2 cellular contexts compared by ENCODE assay signal in the genomic region with DNA sequence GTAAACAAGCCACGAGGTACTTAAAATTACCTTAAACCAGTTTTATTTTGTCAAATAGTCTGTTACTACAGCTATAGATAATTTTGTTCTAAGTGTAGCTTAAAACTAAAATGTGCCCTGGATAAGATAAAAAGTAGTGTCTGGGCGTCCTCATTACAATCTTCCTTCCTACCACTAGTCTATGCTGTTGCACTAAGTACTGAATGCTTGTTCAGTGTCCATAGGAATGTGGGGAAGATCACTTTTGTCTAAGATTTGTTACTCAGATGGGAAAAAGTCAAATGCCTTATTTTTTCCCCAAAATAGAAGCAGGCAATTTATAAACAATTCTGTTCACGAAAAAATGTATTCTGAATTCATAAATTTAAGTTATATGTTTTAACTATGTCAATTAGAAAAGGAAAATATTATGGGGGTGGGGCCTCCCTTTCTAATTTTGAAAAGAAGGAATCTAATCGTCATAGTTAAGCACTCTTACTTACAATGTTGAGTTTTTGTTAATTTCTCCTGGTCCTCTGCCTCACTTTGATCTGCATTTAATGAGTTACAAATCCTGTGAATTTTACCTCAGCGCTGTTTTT.
TF ChIP-seq lines count a peak whose summit lies in the region.

No MANE protein-coding gene starts in this region.

TF ChIP-seq in HCT116, 20 proteins besides CTCF, POLR2A, EP300 and RAD21:
- no peak for TF ChIP-seq ELF1 (IDR thresholded peaks at IDR 0.05; ENCODE audit: borderline replicate concordance, low read depth)
- TF ChIP-seq EZH2 (IDR thresholded peaks at IDR 0.05) = no peak
- 0 out of 2 replicates have a peak, but pooled peaks have one; percentile 14 for TF ChIP-seq CEBPB (IDR thresholded peaks at IDR 0.05; ENCODE audit: low read depth)
- peak; percentile 43; the same call in 1 of the 2 replicates for TF ChIP-seq CBX3 (IDR thresholded peaks at IDR 0.05; ENCODE audit: low read depth)
- no peak for TF ChIP-seq SP1 (IDR thresholded peaks at IDR 0.05; ENCODE audit: low read depth)
- TF ChIP-seq, protein P1, sequence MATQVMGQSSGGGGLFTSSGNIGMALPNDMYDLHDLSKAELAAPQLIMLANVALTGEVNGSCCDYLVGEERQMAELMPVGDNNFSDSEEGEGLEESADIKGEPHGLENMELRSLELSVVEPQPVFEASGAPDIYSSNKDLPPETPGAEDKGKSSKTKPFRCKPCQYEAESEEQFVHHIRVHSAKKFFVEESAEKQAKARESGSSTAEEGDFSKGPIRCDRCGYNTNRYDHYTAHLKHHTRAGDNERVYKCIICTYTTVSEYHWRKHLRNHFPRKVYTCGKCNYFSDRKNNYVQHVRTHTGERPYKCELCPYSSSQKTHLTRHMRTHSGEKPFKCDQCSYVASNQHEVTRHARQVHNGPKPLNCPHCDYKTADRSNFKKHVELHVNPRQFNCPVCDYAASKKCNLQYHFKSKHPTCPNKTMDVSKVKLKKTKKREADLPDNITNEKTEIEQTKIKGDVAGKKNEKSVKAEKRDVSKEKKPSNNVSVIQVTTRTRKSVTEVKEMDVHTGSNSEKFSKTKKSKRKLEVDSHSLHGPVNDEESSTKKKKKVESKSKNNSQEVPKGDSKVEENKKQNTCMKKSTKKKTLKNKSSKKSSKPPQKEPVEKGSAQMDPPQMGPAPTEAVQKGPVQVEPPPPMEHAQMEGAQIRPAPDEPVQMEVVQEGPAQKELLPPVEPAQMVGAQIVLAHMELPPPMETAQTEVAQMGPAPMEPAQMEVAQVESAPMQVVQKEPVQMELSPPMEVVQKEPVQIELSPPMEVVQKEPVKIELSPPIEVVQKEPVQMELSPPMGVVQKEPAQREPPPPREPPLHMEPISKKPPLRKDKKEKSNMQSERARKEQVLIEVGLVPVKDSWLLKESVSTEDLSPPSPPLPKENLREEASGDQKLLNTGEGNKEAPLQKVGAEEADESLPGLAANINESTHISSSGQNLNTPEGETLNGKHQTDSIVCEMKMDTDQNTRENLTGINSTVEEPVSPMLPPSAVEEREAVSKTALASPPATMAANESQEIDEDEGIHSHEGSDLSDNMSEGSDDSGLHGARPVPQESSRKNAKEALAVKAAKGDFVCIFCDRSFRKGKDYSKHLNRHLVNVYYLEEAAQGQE (IDR thresholded peaks at IDR 0.05; ENCODE audit: low read depth) = no peak
- TF ChIP-seq YY1 (IDR thresholded peaks at IDR 0.05; ENCODE audit: extremely low read depth, insufficient replicate concordance, low read depth, low read length) = no peak
- no peak for TF ChIP-seq POLR2AphosphoS5 (IDR thresholded peaks at IDR 0.05; ENCODE audit: low read depth, low read length)
- no peak for TF ChIP-seq SRF (IDR thresholded peaks at IDR 0.05; ENCODE audit: low read depth)
- TF ChIP-seq, protein P2, sequence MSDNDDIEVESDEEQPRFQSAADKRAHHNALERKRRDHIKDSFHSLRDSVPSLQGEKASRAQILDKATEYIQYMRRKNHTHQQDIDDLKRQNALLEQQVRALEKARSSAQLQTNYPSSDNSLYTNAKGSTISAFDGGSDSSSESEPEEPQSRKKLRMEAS (IDR thresholded peaks at IDR 0.05) = no peak
- TF ChIP-seq FOSL1 (IDR thresholded peaks at IDR 0.05; ENCODE audit: low read depth) = no peak
- TF ChIP-seq ZFX (IDR thresholded peaks at IDR 0.05) = no peak
- TF ChIP-seq, protein P3, sequence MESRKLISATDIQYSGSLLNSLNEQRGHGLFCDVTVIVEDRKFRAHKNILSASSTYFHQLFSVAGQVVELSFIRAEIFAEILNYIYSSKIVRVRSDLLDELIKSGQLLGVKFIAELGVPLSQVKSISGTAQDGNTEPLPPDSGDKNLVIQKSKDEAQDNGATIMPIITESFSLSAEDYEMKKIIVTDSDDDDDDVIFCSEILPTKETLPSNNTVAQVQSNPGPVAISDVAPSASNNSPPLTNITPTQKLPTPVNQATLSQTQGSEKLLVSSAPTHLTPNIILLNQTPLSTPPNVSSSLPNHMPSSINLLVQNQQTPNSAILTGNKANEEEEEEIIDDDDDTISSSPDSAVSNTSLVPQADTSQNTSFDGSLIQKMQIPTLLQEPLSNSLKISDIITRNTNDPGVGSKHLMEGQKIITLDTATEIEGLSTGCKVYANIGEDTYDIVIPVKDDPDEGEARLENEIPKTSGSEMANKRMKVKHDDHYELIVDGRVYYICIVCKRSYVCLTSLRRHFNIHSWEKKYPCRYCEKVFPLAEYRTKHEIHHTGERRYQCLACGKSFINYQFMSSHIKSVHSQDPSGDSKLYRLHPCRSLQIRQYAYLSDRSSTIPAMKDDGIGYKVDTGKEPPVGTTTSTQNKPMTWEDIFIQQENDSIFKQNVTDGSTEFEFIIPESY (IDR thresholded peaks at IDR 0.05; ENCODE audit: extremely low read depth, insufficient replicate concordance, low read length) = no peak

TF ChIP-seq in SK-N-SH, 30 proteins besides CTCF, POLR2A, EP300 and RAD21:
- TF ChIP-seq, protein P4, sequence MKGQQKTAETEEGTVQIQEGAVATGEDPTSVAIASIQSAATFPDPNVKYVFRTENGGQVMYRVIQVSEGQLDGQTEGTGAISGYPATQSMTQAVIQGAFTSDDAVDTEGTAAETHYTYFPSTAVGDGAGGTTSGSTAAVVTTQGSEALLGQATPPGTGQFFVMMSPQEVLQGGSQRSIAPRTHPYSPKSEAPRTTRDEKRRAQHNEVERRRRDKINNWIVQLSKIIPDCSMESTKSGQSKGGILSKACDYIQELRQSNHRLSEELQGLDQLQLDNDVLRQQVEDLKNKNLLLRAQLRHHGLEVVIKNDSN (IDR thresholded peaks at IDR 0.05; ENCODE audit: borderline replicate concordance, low read depth) = no peak
- peak; percentile 81 for TF ChIP-seq SMC3 (IDR thresholded peaks at IDR 0.05; ENCODE audit: low read depth, low read length)
- TF ChIP-seq RCOR1 (IDR thresholded peaks at IDR 0.05; ENCODE audit: low read length) = peak; percentile 69
